ENCODE assay signal across 18 cellular contexts in the genomic region with DNA sequence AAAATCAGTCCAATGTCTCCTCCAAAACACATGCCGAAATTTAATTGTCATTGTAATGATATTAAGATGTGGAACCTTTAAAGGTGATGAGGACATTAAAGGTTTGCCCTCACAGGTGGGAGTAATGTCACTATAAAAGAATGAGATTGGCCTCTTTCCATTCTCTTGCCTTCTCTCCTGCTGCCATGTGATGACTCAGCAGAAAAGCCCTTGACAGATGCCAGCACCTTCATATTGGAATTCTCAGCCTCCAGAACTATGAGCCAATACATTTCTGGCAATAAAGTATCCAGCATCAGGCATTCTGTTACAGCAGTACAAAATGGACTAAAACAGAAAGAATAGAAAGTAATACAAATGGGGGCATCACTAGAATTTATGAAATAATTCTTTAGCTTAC.
A peak's percentile ranks its signal among the peaks of the same experiment; 100 is the strongest.
DNase-seq lines count a peak whose midpoint lies in the region; ATAC-seq, FAIRE-seq and TF ChIP-seq lines count a peak whose summit lies in the region.
"Had no signal": no experiment of that assay in that cellular context is flagged by ENCODE, and none has a peak within 500 bp of the region (broad histone marks: within the 10 kb centered on the region; RNA-seq: fewer than 3 reads in every experiment).

No MANE protein-coding gene starts in this region.

- no peaks in the 10 kb centered on the region for H3K27me3 ChIP-seq in mammary epithelial cell (ENCODE audit: insufficient read depth, low read length)
- no peaks in the 10 kb centered on the region for H3K27me3 ChIP-seq in HepG2 (ENCODE audit: control insufficient read depth in 1 of 2, insufficient read depth in 2 of 2, low read length in 2 of 2)
- no peaks in the 10 kb centered on the region for H3K27me3 ChIP-seq in upper lobe of left lung

- 56% methylated on average over 1 of the region's 1 CpG for WGBS in mammary epithelial cell (ENCODE audit: low coverage, missing lambda C conversion rate)
- WGBS in HepG2 (ENCODE audit: low lambda C conversion rate) = 4% methylated on average over 1 of the region's 1 CpG
- 82 to 88% methylated on average over 1 of the region's 1 CpG for WGBS in upper lobe of left lung, 2 donors

- H4K20me1 ChIP-seq in mammary epithelial cell (ENCODE audit: insufficient read depth, low read length) = no peaks in the 10 kb centered on the region
- no peaks in the 10 kb centered on the region for H4K20me1 ChIP-seq in HepG2 (ENCODE audit: insufficient read depth, low read length)

- H3K9me3 ChIP-seq in mammary epithelial cell (replicated peaks; ENCODE audit: insufficient read depth, low read length) = no peaks in the 10 kb centered on the region
- H3K9me3 ChIP-seq in HepG2 (ENCODE audit: low read length) = no peaks in the 10 kb centered on the region
- no peaks in the 10 kb centered on the region for H3K9me3 ChIP-seq in upper lobe of left lung
- H3K9me3 ChIP-seq: mucosa of descending colon had no signal

- H3K4me1 ChIP-seq in mammary epithelial cell (ENCODE audit: insufficient read depth, low read length) (peaks cover 5% of the 10 kb centered on the region), HepG2 (ENCODE audit: insufficient read depth, low read length) (no peaks in the 10 kb centered on the region), upper lobe of left lung (no peaks in the 10 kb centered on the region)

- TF ChIP-seq CTCF in LNCaP clone FGC (IDR thresholded peaks at IDR 0.05; ENCODE audit: control insufficient read depth, extremely low read depth, insufficient read depth) (no peak), mammary epithelial cell (conservative IDR thresholded peaks at IDR 0.05 in 1 of 2, IDR thresholded peaks at IDR 0.05 in 1 of 2; ENCODE audit: extremely low read depth in 1 of 2, insufficient read depth in 1 of 2, low read depth in 1 of 2, low read length in 2 of 2) (no peak), HepG2 (CRISPR knock-in tag; IDR thresholded peaks at IDR 0.05) (no peak), upper lobe of left lung (IDR thresholded peaks at IDR 0.05) (no peak)

- TF ChIP-seq EP300 in HepG2 (IDR thresholded peaks at IDR 0.05; ENCODE audit: low read depth in 2 of 2, low read length in 2 of 2) = no peak
- no peak for TF ChIP-seq EP300 in HepG2 (CRISPR knock-in tag; IDR thresholded peaks at IDR 0.05; ENCODE audit: borderline replicate concordance)
- TF ChIP-seq EP300 in upper lobe of left lung (IDR thresholded peaks at IDR 0.05) = no peak

- BruUV-seq in mammary epithelial cell (replicated peaks; lab: Mats Ljungman, UMichigan) (no TSS peak), HepG2 (replicated peaks; lab: Mats Ljungman, UMichigan) (no TSS peak)

- H3K36me3 ChIP-seq in mammary epithelial cell (ENCODE audit: insufficient read depth, low read length) (no peaks in the 10 kb centered on the region), HepG2 (replicated peaks in 1 of 2; ENCODE audit: control insufficient read depth in 1 of 2, insufficient read depth in 2 of 2, low read length in 2 of 2) (no peaks in the 10 kb centered on the region), upper lobe of left lung (no peaks in the 10 kb centered on the region)

- intact Hi-C loops in mammary epithelial cell (cut with micrococcal nuclease) (no loop called here), HepG2 (cut with micrococcal nuclease; ENCODE audit: unreplicated experiment) (no loop called here)

- POLR2A ChIA-PET in HepG2 (lab: Yijun Ruan, JAX) = no interaction called here

- no peak overlapping the region for H2AFZ ChIP-seq in mammary epithelial cell (ENCODE audit: low read depth, low read length)
- H2AFZ ChIP-seq in HepG2 (ENCODE audit: low read length) = no peak overlapping the region

- FAIRE-seq in HepG2 (lab: Jason Lieb, UNC) = no peak

- H3K79me2 ChIP-seq in mammary epithelial cell (ENCODE audit: insufficient read depth, low read length) (no peaks in the 10 kb centered on the region), HepG2 (ENCODE audit: insufficient read depth, low read length) (no peaks in the 10 kb centered on the region)

- H3K4me3 ChIP-seq in LNCaP clone FGC (ENCODE audit: low read depth, low read length) (no peak overlapping the region), mammary epithelial cell (replicated peaks in 1 of 3; ENCODE audit: insufficient read depth in 1 of 3, low read depth in 2 of 3, low read length in 3 of 3) (no peak overlapping the region), HepG2 (replicated peaks in 1 of 3; ENCODE audit: insufficient read depth in 1 of 3, low read depth in 2 of 3, low read length in 3 of 3) (no peak overlapping the region), upper lobe of left lung (no peak overlapping the region)
- H3K4me3 ChIP-seq: mucosa of descending colon, SK-N-MC had no signal

- ATAC-seq in HepG2 (no peak), GM21423 (IDR thresholded peaks at IDR 0.05; ENCODE audit: unreplicated experiment) (no peak), upper lobe of left lung (ENCODE audit: low FRiP score in 2 of 2) (no peak), HG03280 (IDR thresholded peaks at IDR 0.05; ENCODE audit: unreplicated experiment) (no peak)
- no peak for ATAC-seq in stimulated activated naive CD8-positive, alpha-beta T cell treated with anti-CD3 and anti-CD28 coated beads, Interleukin-15, Interleukin-2, amounts not matched to agents 100 U/mL and 50 U/mL, for 24 hours
- ATAC-seq: effector memory CD8-positive, alpha-beta T cell; mucosa of descending colon had no signal

- in situ Hi-C loops in mammary epithelial cell (cut with MboI; ENCODE audit: low sequenced_read_pairs in 2 of 2) = no loop called here
- in situ Hi-C loops in HepG2 (cut with HindIII; ENCODE audit: extremely low pct_ligation_motif_present, low pct_unique_long_range_greater_than_20kb) = no loop called here

- CTCF ChIA-PET in mammary epithelial cell (lab: Charles Lee; ENCODE audit: low non-redundant PET) = no interaction called here
- CTCF ChIA-PET in HepG2 (lab: Yijun Ruan, JAX; ENCODE audit: low intra/inter-chr PET ratio, low total read pairs) = no interaction called here

- no peak overlapping the region for H3K27ac ChIP-seq in mammary epithelial cell (ENCODE audit: insufficient read depth, low read depth, low read length)
- H3K27ac ChIP-seq in HepG2 (ENCODE audit: extremely low read length, insufficient read depth, low read length) = no peak overlapping the region
- no peak overlapping the region for H3K27ac ChIP-seq in upper lobe of left lung
- H3K27ac ChIP-seq: SK-N-MC had no signal

- TF ChIP-seq RAD21 in HepG2 (CRISPR knock-in tag; IDR thresholded peaks at IDR 0.05) = no peak

- H3K9ac ChIP-seq in mammary epithelial cell (ENCODE audit: insufficient read depth, low read length) (no peak overlapping the region), HepG2 (ENCODE audit: insufficient read depth, low read depth, low read length) (no peak overlapping the region)

- TF ChIP-seq POLR2A in HepG2 (IDR thresholded peaks at IDR 0.05; ENCODE audit: insufficient read depth in 1 of 2, low read depth in 2 of 2, low read length in 2 of 2) = no peak
- TF ChIP-seq POLR2A in upper lobe of left lung (IDR thresholded peaks at IDR 0.05) = no peak

- DNase-seq in DMS53 (lab: John Stamatoyannopoulos, UW) (peak; percentile 73), LNCaP clone FGC (ENCODE audit: low read depth) (peak; percentile 28), mammary epithelial cell (peak; percentile 49), HepG2 (ENCODE audit: low spot score) (no peak), upper lobe of left lung (no peak)
- no peak for DNase-seq in stimulated activated naive CD8-positive, alpha-beta T cell treated with anti-CD3 and anti-CD28 coated beads, Interleukin-15, Interleukin-2, amounts not matched to agents 100 U/mL and 50 U/mL, for 24 hours
- DNase-seq: activated CD4-positive, CD25-positive, alpha-beta regulatory T cell; amygdala; CD8-positive, alpha-beta memory T cell; effector memory CD8-positive, alpha-beta T cell; H7; Kasumi-1; mucosa of descending colon; NCI-H446 treated with DMSO at 0.1 percent for 48 hours; retina had no signal

- H3K4me2 ChIP-seq in mammary epithelial cell (ENCODE audit: insufficient read depth, low read depth, low read length) = no peak overlapping the region
- no peak overlapping the region for H3K4me2 ChIP-seq in HepG2 (ENCODE audit: low read depth, low read length)

- dilution Hi-C loops in mammary epithelial cell (cut with HindIII; ENCODE audit: low sequenced_read_pairs) = no loop called here

TF ChIP-seq in HepG2, 621 proteins besides CTCF, POLR2A, EP300 and RAD21 (continues in another document):
- TF ChIP-seq NFE2L2 (IDR thresholded peaks at IDR 0.05; ENCODE audit: low read length) (peak; percentile 82), ZBTB42 (CRISPR knock-in tag; IDR thresholded peaks at IDR 0.05) (no peak), RORA (CRISPR knock-in tag; IDR thresholded peaks at IDR 0.05) (no peak), MAFK (conservative IDR thresholded peaks at IDR 0.05 in 1 of 2, IDR thresholded peaks at IDR 0.05 in 1 of 2; ENCODE audit: low read length in 2 of 2) (peak; percentile 97 to 98), MAFF (IDR thresholded peaks at IDR 0.05; ENCODE audit: low read depth, low read length) (peak; percentile 98), ZNF83 (CRISPR knock-in tag; IDR thresholded peaks at IDR 0.05; ENCODE audit: borderline replicate concordance) (no peak), ELF4 (CRISPR knock-in tag; IDR thresholded peaks at IDR 0.05; ENCODE audit: borderline replicate concordance) (no peak), AKAP8 (CRISPR knock-in tag; IDR thresholded peaks at IDR 0.05) (no peak), MAFG (CRISPR knock-in tag; IDR thresholded peaks at IDR 0.05) (peak; percentile 18; the same call in 1 of the 2 replicates), SSRP1 (CRISPR knock-in tag; IDR thresholded peaks at IDR 0.05) (no peak), SMC3 (IDR thresholded peaks at IDR 0.05; ENCODE audit: low read length) (no peak), POLR2AphosphoS5 (IDR thresholded peaks at IDR 0.05; ENCODE audit: low read depth, low read length) (no peak)
- TF ChIP-seq, protein P1, sequence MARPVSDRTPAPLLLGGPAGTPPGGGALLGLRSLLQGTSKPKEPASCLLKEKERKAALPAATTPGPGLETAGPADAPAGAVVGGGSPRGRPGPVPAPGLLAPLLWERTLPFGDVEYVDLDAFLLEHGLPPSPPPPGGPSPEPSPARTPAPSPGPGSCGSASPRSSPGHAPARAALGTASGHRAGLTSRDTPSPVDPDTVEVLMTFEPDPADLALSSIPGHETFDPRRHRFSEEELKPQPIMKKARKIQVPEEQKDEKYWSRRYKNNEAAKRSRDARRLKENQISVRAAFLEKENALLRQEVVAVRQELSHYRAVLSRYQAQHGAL (CRISPR knock-in tag; IDR thresholded peaks at IDR 0.05; ENCODE audit: not compliant biosample characterization) = no peak
- TF ChIP-seq, protein P2, sequence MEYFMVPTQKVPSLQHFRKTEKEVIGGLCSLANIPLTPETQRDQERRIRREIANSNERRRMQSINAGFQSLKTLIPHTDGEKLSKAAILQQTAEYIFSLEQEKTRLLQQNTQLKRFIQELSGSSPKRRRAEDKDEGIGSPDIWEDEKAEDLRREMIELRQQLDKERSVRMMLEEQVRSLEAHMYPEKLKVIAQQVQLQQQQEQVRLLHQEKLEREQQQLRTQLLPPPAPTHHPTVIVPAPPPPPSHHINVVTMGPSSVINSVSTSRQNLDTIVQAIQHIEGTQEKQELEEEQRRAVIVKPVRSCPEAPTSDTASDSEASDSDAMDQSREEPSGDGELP (IDR thresholded peaks at IDR 0.05; ENCODE audit: borderline replicate concordance, low read depth) = no peak

Comparison
In these comparisons a context has a peak if more than half of its experiments do, and no peak if none do; other contexts are left out.
1. DNase-seq: peak in DMS53 (single experiment), LNCaP clone FGC (single experiment) and mammary epithelial cell (single experiment); none in HepG2 (single experiment), stimulated activated naive CD8-positive, alpha-beta T cell treated with anti-CD3 and anti-CD28 coated beads, Interleukin-15, Interleukin-2, amounts not matched to agents 100 U/mL and 50 U/mL, for 24 hours (single experiment) and upper lobe of left lung (0 of 2).